ENCODE assay signal across 9 cellular contexts in the genomic region with DNA sequence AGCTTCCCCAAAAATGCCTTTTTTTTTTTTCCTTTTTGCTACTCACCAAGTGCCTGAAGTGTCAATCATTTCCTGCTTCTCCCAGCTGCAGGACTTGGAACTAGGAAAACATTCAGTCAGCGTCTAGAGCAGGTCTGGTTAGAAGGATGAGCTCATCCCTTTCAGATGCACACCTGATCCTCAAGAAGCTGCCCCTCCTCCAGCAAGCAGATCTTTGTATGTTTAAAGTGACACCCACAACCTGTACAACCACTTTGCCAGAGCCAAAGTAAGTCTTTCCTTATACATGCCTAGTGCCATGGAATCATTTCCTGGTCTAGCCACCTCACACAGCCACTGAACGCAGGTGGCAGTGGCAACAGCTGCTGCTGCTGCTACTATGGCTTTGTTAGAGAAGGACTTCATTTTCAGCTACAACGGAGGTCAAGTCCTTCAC. TPM values are rescaled to one million over a fixed set of nuclear protein-coding genes. Genes with fewer than 3 reads are reported as not detected.
DNase-seq lines count a peak whose midpoint lies in the region; ATAC-seq and TF ChIP-seq lines count a peak whose summit lies in the region.
"Had no signal": no experiment of that assay in that cellular context is flagged by ENCODE, and none has a peak within 500 bp of the region (broad histone marks: within the 10 kb centered on the region; RNA-seq: fewer than 3 reads in every experiment).

No MANE protein-coding gene starts in this region.

- H3K4me3 Mint-ChIP-seq in WTC11 = no peak overlapping the region
- H3K4me3 Mint-ChIP-seq in stimulated activated naive CD8-positive, alpha-beta T cell treated with anti-CD3 and anti-CD28 coated beads, Interleukin-15, amount 100 ng/mL, for 72 hours = no peak overlapping the region

- H3K9me3 ChIP-seq in cardiac muscle cell (ENCODE audit: low read depth) (no peaks in the 10 kb centered on the region), lower lobe of right lung (no peaks in the 10 kb centered on the region), vagina (no peaks in the 10 kb centered on the region)

- intact Hi-C loops in Right ventricle myocardium superior (cut with DNase I) = no loop called here
- intact Hi-C loops in lower lobe of right lung (cut with DNase I) = no loop called here
- intact Hi-C loops in vagina (cut with DNase I) = no loop called here

- H3K4me1 ChIP-seq in cardiac muscle cell (ENCODE audit: low read depth) (no peaks in the 10 kb centered on the region), lower lobe of right lung (no peaks in the 10 kb centered on the region), vagina (no peaks in the 10 kb centered on the region)

- TF ChIP-seq CTCF in cardiac muscle cell (IDR thresholded peaks at IDR 0.05; ENCODE audit: low read depth, low read length) (no peak), WTC11 (IDR thresholded peaks at IDR 0.05) (no peak), lower lobe of right lung (IDR thresholded peaks at IDR 0.05) (no peak), vagina (IDR thresholded peaks at IDR 0.05) (no peak)

- ATAC-seq in Right ventricle myocardium superior (ENCODE audit: poor library complexity) (no peak), WTC11 (peak; percentile 89), lower lobe of right lung (peak; percentile 93), GM19328 (IDR thresholded peaks at IDR 0.05; ENCODE audit: unreplicated experiment) (no peak)
- ATAC-seq in stimulated activated naive CD8-positive, alpha-beta T cell treated with anti-CD3 and anti-CD28 coated beads, Interleukin-15, amount 100 ng/mL, for 72 hours = no peak

- peak overlapping the region; percentile 93 for H3K27ac Mint-ChIP-seq in WTC11
- no peak overlapping the region for H3K27ac Mint-ChIP-seq in stimulated activated naive CD8-positive, alpha-beta T cell treated with anti-CD3 and anti-CD28 coated beads, Interleukin-15, amount 100 ng/mL, for 72 hours

- no peaks in the 10 kb centered on the region for H3K36me3 ChIP-seq in cardiac muscle cell
- H3K36me3 ChIP-seq in lower lobe of right lung = no peaks in the 10 kb centered on the region
- H3K36me3 ChIP-seq in vagina = no peaks in the 10 kb centered on the region

- H3K9me3 Mint-ChIP-seq in WTC11 = no peaks in the 10 kb centered on the region; the same call in 1 of the 2 replicates
- no peaks in the 10 kb centered on the region for H3K9me3 Mint-ChIP-seq in stimulated activated naive CD8-positive, alpha-beta T cell treated with anti-CD3 and anti-CD28 coated beads, Interleukin-15, amount 100 ng/mL, for 72 hours

- DNase-seq in cardiac muscle cell (ENCODE audit: low read depth in 1 of 2, low spot score in 1 of 2) (peak in 1 of 2 donors; percentile 15), Right ventricle myocardium superior (no peak), WTC11 (ENCODE audit: low spot score) (no peak), lower lobe of right lung (no peak), vagina (ENCODE audit: extremely low spot score in 2 of 2) (no peak), SK-N-DZ (ENCODE audit: low spot score) (no peak)
- DNase-seq in stimulated activated naive CD8-positive, alpha-beta T cell treated with anti-CD3 and anti-CD28 coated beads, Interleukin-15, amount 100 ng/mL, for 72 hours = no peak

- peak overlapping the region; percentile 37 for H3K27ac ChIP-seq in cardiac muscle cell
- no peak overlapping the region for H3K27ac ChIP-seq in lower lobe of right lung
- H3K27ac ChIP-seq in vagina = peak overlapping the region; percentile 10

- peaks cover 9% of the 10 kb centered on the region for H3K36me3 Mint-ChIP-seq in WTC11

- no peaks in the 10 kb centered on the region for H3K27me3 ChIP-seq in cardiac muscle cell
- H3K27me3 ChIP-seq in lower lobe of right lung (ENCODE audit: low read depth) = no peaks in the 10 kb centered on the region
- no peaks in the 10 kb centered on the region for H3K27me3 ChIP-seq in vagina

- TF ChIP-seq POLR2A in vagina (IDR thresholded peaks at IDR 0.05) = no peak

- POLR2A ChIA-PET in WTC11 (lab: Charles Lee) = interaction anchor here (1.0 to 2.4 kb wide), 2 partner anchors 10 to 24 kb away, joined by 3 to 12 read pairs; a partner anchor contains a TSS

- CTCF ChIA-PET in WTC11 (lab: Charles Lee) = interaction anchor here (0.9 to 1.5 kb wide), 3 partner anchors 24 to 72 kb away, joined by 3 to 7 read pairs (median 3); no protein-coding TSS in a partner anchor

- no peaks in the 10 kb centered on the region for H3K27me3 Mint-ChIP-seq in WTC11 (ENCODE audit: low read depth)
- no peaks in the 10 kb centered on the region for H3K27me3 Mint-ChIP-seq in stimulated activated naive CD8-positive, alpha-beta T cell treated with anti-CD3 and anti-CD28 coated beads, Interleukin-15, amount 100 ng/mL, for 72 hours

- H3K4me3 ChIP-seq in cardiac muscle cell (no peak overlapping the region), lower lobe of right lung (no peak overlapping the region), vagina (no peak overlapping the region)

- peaks cover 11% of the 10 kb centered on the region for H3K4me1 Mint-ChIP-seq in WTC11
- no peaks in the 10 kb centered on the region for H3K4me1 Mint-ChIP-seq in stimulated activated naive CD8-positive, alpha-beta T cell treated with anti-CD3 and anti-CD28 coated beads, Interleukin-15, amount 100 ng/mL, for 72 hours

TF ChIP-seq in WTC11, 78 proteins besides CTCF, POLR2A, EP300 and RAD21:
- TF ChIP-seq, protein P1, sequence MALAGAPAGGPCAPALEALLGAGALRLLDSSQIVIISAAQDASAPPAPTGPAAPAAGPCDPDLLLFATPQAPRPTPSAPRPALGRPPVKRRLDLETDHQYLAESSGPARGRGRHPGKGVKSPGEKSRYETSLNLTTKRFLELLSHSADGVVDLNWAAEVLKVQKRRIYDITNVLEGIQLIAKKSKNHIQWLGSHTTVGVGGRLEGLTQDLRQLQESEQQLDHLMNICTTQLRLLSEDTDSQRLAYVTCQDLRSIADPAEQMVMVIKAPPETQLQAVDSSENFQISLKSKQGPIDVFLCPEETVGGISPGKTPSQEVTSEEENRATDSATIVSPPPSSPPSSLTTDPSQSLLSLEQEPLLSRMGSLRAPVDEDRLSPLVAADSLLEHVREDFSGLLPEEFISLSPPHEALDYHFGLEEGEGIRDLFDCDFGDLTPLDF (CRISPR knock-in tag; IDR thresholded peaks at IDR 0.05) = no peak
- no peak for TF ChIP-seq CBFB (CRISPR knock-in tag; IDR thresholded peaks at IDR 0.05; ENCODE audit: low read depth)
- TF ChIP-seq TEAD1 (CRISPR knock-in tag; IDR thresholded peaks at IDR 0.05) = no peak
- TF ChIP-seq RORB (CRISPR knock-in tag; IDR thresholded peaks at IDR 0.05) = no peak
- no peak for TF ChIP-seq JAZF1 (CRISPR knock-in tag; IDR thresholded peaks at IDR 0.05)
- TF ChIP-seq, protein P2, sequence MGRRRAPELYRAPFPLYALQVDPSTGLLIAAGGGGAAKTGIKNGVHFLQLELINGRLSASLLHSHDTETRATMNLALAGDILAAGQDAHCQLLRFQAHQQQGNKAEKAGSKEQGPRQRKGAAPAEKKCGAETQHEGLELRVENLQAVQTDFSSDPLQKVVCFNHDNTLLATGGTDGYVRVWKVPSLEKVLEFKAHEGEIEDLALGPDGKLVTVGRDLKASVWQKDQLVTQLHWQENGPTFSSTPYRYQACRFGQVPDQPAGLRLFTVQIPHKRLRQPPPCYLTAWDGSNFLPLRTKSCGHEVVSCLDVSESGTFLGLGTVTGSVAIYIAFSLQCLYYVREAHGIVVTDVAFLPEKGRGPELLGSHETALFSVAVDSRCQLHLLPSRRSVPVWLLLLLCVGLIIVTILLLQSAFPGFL (CRISPR knock-in tag; IDR thresholded peaks at IDR 0.05; ENCODE audit: borderline replicate concordance) = no peak
- TF ChIP-seq ATF1 (CRISPR knock-in tag; IDR thresholded peaks at IDR 0.05) = no peak
- TF ChIP-seq, protein P3, sequence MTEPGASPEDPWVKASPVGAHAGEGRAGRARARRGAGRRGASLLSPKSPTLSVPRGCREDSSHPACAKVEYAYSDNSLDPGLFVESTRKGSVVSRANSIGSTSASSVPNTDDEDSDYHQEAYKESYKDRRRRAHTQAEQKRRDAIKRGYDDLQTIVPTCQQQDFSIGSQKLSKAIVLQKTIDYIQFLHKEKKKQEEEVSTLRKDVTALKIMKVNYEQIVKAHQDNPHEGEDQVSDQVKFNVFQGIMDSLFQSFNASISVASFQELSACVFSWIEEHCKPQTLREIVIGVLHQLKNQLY (CRISPR knock-in tag; IDR thresholded peaks at IDR 0.05) = no peak

RNA-seq across cellular contexts. Expression of a gene that starts 10.4 kb away (rescaled TPM):
- 9.4 and 12.4 TPM in 2 replicates for total RNA-seq in cardiac muscle cell
- 9.6 and 10.6 TPM in 2 replicates for polyA plus RNA-seq in cardiac muscle cell
- total RNA-seq in Right ventricle myocardium superior = 22.5 TPM
- 39.8 to 43.8 TPM (median 43.3 TPM) in 3 replicates for total RNA-seq in WTC11 (2021)
- 97.4 TPM for total RNA-seq in lower lobe of right lung
- total RNA-seq in vagina = 27.7 TPM
- polyA plus RNA-seq in SK-N-DZ (2014; cell fraction: cytosol; rRNA removed) = 13.0 and 22.3 TPM in 2 replicates
- polyA plus RNA-seq in SK-N-DZ (2014; cell fraction: nucleus; rRNA removed) = 17.2 and 21.1 TPM in 2 replicates

RNA-seq across cellular contexts. Expression of a gene that starts 39.8 kb away (rescaled TPM):
- total RNA-seq in cardiac muscle cell (13.6 and 16.2 TPM in 2 replicates), Right ventricle myocardium superior (0.38 TPM), WTC11 (2021) (3.0 to 5.4 TPM (median 4.4 TPM) in 3 replicates), lower lobe of right lung (2.9 TPM), vagina (not detected)
- polyA plus RNA-seq in cardiac muscle cell = 11.7 and 17.0 TPM in 2 replicates
- polyA plus RNA-seq in SK-N-DZ (2014; cell fraction: cytosol; rRNA removed) = 0.73 and 1.9 TPM in 2 replicates
- polyA plus RNA-seq in SK-N-DZ (2014; cell fraction: nucleus; rRNA removed) = 0.15 and 0.83 TPM in 2 replicates

RNA-seq across cellular contexts. Expression of a gene that starts 54.3 kb away (rescaled TPM):
- total RNA-seq in cardiac muscle cell = 12.1 and 13.6 TPM in 2 replicates
- polyA plus RNA-seq in cardiac muscle cell = 19.3 and 33.6 TPM in 2 replicates
- 213 TPM for total RNA-seq in Right ventricle myocardium superior
- total RNA-seq in WTC11 (2021) = 0.11 to 0.22 TPM (median 0.18 TPM) in 3 replicates
- 0.32 TPM for total RNA-seq in lower lobe of right lung
- total RNA-seq in vagina = 0.49 TPM
- polyA plus RNA-seq in SK-N-DZ (2014; cell fraction: cytosol; rRNA removed) = not detected in 2 replicates
- 0.03 and 0.12 TPM in 2 replicates for polyA plus RNA-seq in SK-N-DZ (2014; cell fraction: nucleus; rRNA removed)
- total RNA-seq: epithelial cell of proximal tubule had no signal

Comparison
In these comparisons a context has a peak if more than half of its experiments do, and no peak if none do; other contexts are left out.
1. RNA of a gene that starts 54.3 kb away (total RNA-seq): 213 TPM in Right ventricle myocardium superior (single experiment); 12.1 to 13.6 TPM in cardiac muscle cell, 0.49 TPM in vagina (single experiment), 0.32 TPM in lower lobe of right lung (single experiment) and 0.11 to 0.22 TPM in WTC11; every median in the first group is over 10 times any median in the second.
2. ATAC-seq: peak in WTC11 (single experiment) and lower lobe of right lung (2 of 2); none in Right ventricle myocardium superior (single experiment), stimulated activated naive CD8-positive, alpha-beta T cell treated with anti-CD3 and anti-CD28 coated beads, Interleukin-15, amount 100 ng/mL, for 72 hours (single experiment) and GM19328 (single experiment).